In genomic region chr7:1320616-1321289, GRCh38 we compare ENCODE assay signal across 19 cellular contexts.
"Had no signal": no experiment of that assay in that cellular context is flagged by ENCODE, and none has a peak within 500 bp of the region (broad histone marks: within the 10 kb centered on the region; RNA-seq: fewer than 3 reads in every experiment).

No MANE protein-coding gene starts in this region.

- H3K4me3 Mint-ChIP-seq: activated CD4-positive, alpha-beta T cell treated with anti-CD3 and anti-CD28 coated beads, Interleukin-2, amount 10 ng/mL, durations not matched to agents 24 days and 14 days; activated naive CD4-positive, alpha-beta T cell treated with anti-CD3 and anti-CD28 coated beads for 36 hours; activated naive CD8-positive, alpha-beta T cell treated with anti-CD3 and anti-CD28 coated beads, Interleukin-2, amount 50 U/mL, for 24 hours; activated T-cell treated with anti-CD3 and anti-CD28 coated beads, Interleukin-2, amount 50 U/mL, for 4 hours; mesothelial cell of epicardium; natural killer cell treated with Interleukin-12 subunit alpha and Interleukin-12 subunit beta and Interleukin-15 and Interleukin-18, amount 100 ng/mL, for 72 hours; T-cell had no signal

- H3K4me3 ChIP-seq: esophagus muscularis mucosa, lung, stomach had no signal

- H3K9me3 Mint-ChIP-seq: activated CD4-positive, alpha-beta T cell treated with anti-CD3 and anti-CD28 coated beads, Interleukin-2, amount 10 ng/mL, durations not matched to agents 24 days and 14 days; activated naive CD4-positive, alpha-beta T cell treated with anti-CD3 and anti-CD28 coated beads for 36 hours; activated naive CD8-positive, alpha-beta T cell treated with anti-CD3 and anti-CD28 coated beads, Interleukin-2, amount 50 U/mL, for 24 hours; activated T-cell treated with anti-CD3 and anti-CD28 coated beads, Interleukin-2, amount 50 U/mL, for 4 hours; mesothelial cell of epicardium; natural killer cell treated with Interleukin-12 subunit alpha and Interleukin-12 subunit beta and Interleukin-15 and Interleukin-18, amount 100 ng/mL, for 72 hours; T-cell had no signal

- H3K9me3 ChIP-seq: esophagus muscularis mucosa, stomach had no signal

- H3K27ac ChIP-seq: esophagus muscularis mucosa, stomach had no signal

- H3K36me3 ChIP-seq: esophagus muscularis mucosa, stomach had no signal

- H3K36me3 Mint-ChIP-seq: mesothelial cell of epicardium; natural killer cell treated with Interleukin-12 subunit alpha and Interleukin-12 subunit beta and Interleukin-15 and Interleukin-18, amount 100 ng/mL, for 72 hours; T-cell had no signal

- ATAC-seq: activated naive CD8-positive, alpha-beta T cell treated with anti-CD3 and anti-CD28 coated beads, Interleukin-2, amount 50 U/mL, for 24 hours; activated T-cell treated with anti-CD3 and anti-CD28 coated beads, Interleukin-2, amount 50 U/mL, for 4 hours; left colon; natural killer cell treated with Interleukin-12 subunit alpha and Interleukin-12 subunit beta and Interleukin-15 and Interleukin-18, amount 100 ng/mL, for 72 hours; T-cell had no signal

- DNase-seq: activated CD4-positive, alpha-beta T cell treated with anti-CD3 and anti-CD28 coated beads, Interleukin-2, amount 10 ng/mL, durations not matched to agents 24 days and 14 days; activated CD8-positive, alpha-beta memory T cell treated with anti-CD3 and anti-CD28 coated beads, Interleukin-2, amount 50 U/mL, for 4 hours; activated naive CD4-positive, alpha-beta T cell treated with anti-CD3 and anti-CD28 coated beads for 36 hours; activated naive CD8-positive, alpha-beta T cell treated with anti-CD3 and anti-CD28 coated beads, Interleukin-2, amount 50 U/mL, for 24 hours; activated T-cell treated with anti-CD3 and anti-CD28 coated beads, Interleukin-2, amount 50 U/mL, for 4 hours; aorta; cerebellar nuclear complex; cortex of kidney; effector CD8-positive, alpha-beta T cell; left colon; occipital lobe; stomach; trophoblast cell had no signal

- H3K4me1 Mint-ChIP-seq: activated CD4-positive, alpha-beta T cell treated with anti-CD3 and anti-CD28 coated beads, Interleukin-2, amount 10 ng/mL, durations not matched to agents 24 days and 14 days; activated naive CD8-positive, alpha-beta T cell treated with anti-CD3 and anti-CD28 coated beads, Interleukin-2, amount 50 U/mL, for 24 hours; T-cell had no signal

- H3K27ac Mint-ChIP-seq: activated CD4-positive, alpha-beta T cell treated with anti-CD3 and anti-CD28 coated beads, Interleukin-2, amount 10 ng/mL, durations not matched to agents 24 days and 14 days; activated naive CD4-positive, alpha-beta T cell treated with anti-CD3 and anti-CD28 coated beads for 36 hours; activated naive CD8-positive, alpha-beta T cell treated with anti-CD3 and anti-CD28 coated beads, Interleukin-2, amount 50 U/mL, for 24 hours; mesothelial cell of epicardium; natural killer cell treated with Interleukin-12 subunit alpha and Interleukin-12 subunit beta and Interleukin-15 and Interleukin-18, amount 100 ng/mL, for 72 hours; progenitor cell of endocrine pancreas; T-cell had no signal
